Comparison of ENCODE assay signal across 17 cellular contexts in the genomic region with DNA sequence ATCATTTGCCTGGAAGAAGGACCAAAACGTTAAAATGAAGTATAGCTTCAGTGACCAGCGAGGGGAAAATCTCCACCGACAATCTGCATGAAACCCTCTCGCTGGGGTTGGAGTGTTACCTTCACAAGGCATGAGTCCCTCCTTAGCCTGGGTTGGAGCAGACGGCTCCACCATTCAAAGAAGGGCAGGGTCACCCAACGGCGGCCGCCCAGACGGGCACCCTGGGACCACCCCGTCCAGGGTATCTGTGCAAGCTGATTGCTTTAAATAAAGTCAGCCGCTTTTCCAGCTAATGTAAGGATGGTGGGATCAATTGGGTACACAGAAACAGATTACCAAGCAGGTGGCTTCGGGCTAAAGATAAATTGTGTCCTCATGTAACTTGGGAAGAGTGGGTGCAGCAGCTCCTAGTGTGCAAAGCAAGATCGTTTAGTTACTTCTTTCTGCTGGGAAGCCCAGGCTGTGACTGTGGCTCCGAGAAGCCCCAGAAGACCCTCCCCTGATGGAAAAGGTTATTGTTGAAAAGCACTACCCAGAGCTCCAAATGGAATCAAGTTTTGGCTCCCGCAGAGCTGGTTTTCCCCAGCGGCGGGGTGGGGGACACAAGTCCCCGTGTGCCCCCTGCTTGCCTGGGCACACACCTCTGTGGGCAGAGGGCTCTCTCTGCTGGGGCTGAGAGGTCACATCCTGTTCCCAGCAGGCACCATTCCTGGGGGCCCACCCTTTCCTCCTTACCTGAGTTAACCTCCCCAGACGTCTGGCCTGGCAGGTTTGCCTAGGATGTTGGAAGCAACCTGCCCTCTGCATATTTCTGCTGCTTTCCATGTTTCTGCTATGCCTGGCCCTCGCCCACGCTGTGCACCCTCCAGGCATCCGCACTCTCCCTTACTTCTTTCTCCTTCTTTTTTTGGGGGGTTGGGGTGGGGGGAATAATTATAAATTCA.
"Had no signal": no experiment of that assay in that cellular context is flagged by ENCODE, and none has a peak within 500 bp of the region (broad histone marks: within the 10 kb centered on the region; RNA-seq: fewer than 3 reads in every experiment).

No MANE protein-coding gene starts in this region.

- H3K9me3 ChIP-seq: adrenal gland, esophagus squamous epithelium, gastrocnemius medialis, right lobe of liver had no signal

- H3K27ac ChIP-seq: adrenal gland, dorsolateral prefrontal cortex, esophagus squamous epithelium, gastrocnemius medialis, right lobe of liver, skin epidermis, tibial artery had no signal

- H3K4me3 ChIP-seq: adrenal gland, dorsolateral prefrontal cortex, esophagus squamous epithelium, gastrocnemius medialis, right lobe of liver, skin epidermis, tibial artery had no signal

- H3K36me3 ChIP-seq: adrenal gland, esophagus squamous epithelium, gastrocnemius medialis, right lobe of liver, tibial artery had no signal

- H3K27me3 ChIP-seq: adrenal gland, gastrocnemius medialis, right lobe of liver had no signal

- DNase-seq: activated CD4-positive, alpha-beta memory T cell treated with anti-CD3 and anti-CD28 coated beads, Interleukin-2, amount 10 ng/mL, durations not matched to agents 7 days and 5 days; activated CD4-positive, alpha-beta T cell treated with anti-CD3 and anti-CD28 coated beads, Interleukin-2, amount 10 ng/mL, durations not matched to agents 24 days and 14 days; activated naive CD4-positive, alpha-beta T cell; central memory CD4-positive, alpha-beta T cell; dorsolateral prefrontal cortex; esophagus squamous epithelium; gastrocnemius medialis; hippocampal formation; nucleus accumbens; stimulated activated naive CD8-positive, alpha-beta T cell treated with anti-CD3 and anti-CD28 coated beads, Interleukin-15, amount 100 ng/mL, for 72 hours; SW 1271 had no signal

- ATAC-seq: gastrocnemius medialis; right lobe of liver; stimulated activated effector memory CD8-positive, alpha-beta T cell treated with anti-CD3 and anti-CD28 coated beads, Interleukin-12 subunit alpha, Interleukin-12 subunit beta, amount 100 ng/mL, for 72 hours; stimulated activated naive CD8-positive, alpha-beta T cell treated with anti-CD3 and anti-CD28 coated beads, Interleukin-15, amount 100 ng/mL, for 72 hours; T-helper 17 cell had no signal

- H3K4me1 ChIP-seq: adrenal gland, esophagus squamous epithelium, gastrocnemius medialis, right lobe of liver, tibial artery had no signal
